Comparison of ENCODE assay signal across 2 cellular contexts in genomic region chr11:116420770-116421528, GRCh38.
TF ChIP-seq lines count a peak whose summit lies in the region.

No MANE protein-coding gene starts in this region.

TF ChIP-seq in HCT116, 20 proteins besides CTCF, POLR2A, EP300 and RAD21 (continued from another document):
- TF ChIP-seq ATF3 (IDR thresholded peaks at IDR 0.05) (no peak), CBX3 (IDR thresholded peaks at IDR 0.05; ENCODE audit: low read depth) (no peak), EGR1 (IDR thresholded peaks at IDR 0.05; ENCODE audit: low read depth) (no peak), SIN3A (IDR thresholded peaks at IDR 0.05; ENCODE audit: low read depth) (no peak)

TF ChIP-seq in neural cell, 6 proteins besides CTCF, POLR2A, EP300 and RAD21 (continued from another document):
- TF ChIP-seq REST (IDR thresholded peaks at IDR 0.05; ENCODE audit: borderline replicate concordance): no peak
- no peak for TF ChIP-seq POLR2AphosphoS5 (IDR thresholded peaks at IDR 0.05)
